In the genomic region with DNA sequence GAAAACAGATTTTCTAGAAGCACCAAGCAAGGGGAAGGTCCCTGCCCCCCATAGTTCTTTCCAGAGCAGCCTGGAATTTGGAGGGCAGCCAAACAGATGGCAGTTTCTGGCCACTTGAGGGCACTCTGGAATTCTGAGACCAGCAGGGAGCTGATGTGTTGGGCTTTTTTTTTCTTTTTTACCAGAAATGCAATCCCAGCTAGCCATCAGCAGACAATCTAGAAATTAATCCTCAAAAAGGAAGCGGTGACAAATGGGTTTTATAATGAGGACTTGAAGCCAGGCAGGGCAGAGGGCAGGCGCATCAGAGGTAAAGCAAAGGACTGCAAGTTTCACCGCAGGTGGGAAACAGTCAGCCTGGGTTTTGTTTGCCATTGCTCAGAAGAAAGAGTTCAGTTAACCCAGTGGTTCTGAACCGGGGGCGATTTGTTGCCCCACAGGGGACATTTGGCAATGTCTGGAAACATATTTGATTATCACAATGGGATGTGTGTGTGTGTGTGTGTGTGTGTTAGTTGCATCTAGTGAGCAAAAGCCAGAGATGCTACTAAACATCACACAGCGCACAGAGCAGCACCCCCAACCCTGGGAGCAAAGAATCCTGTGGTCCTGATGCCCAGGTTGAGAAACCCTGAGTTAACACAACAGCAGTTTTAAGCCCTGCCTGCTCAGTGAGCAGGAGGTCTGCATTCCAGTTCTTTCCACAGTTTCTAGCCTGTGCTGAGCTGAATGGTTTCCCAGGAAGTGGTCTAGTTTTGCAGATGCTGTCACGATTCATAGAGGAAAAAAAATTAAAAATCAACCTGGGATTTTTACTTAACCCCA, we compare ENCODE assay signal across 1 cellular context.
TF ChIP-seq lines count a peak whose summit lies in the region.

No MANE protein-coding gene starts in this region.

TF ChIP-seq in K562, 482 proteins besides CTCF, POLR2A, EP300 and RAD21:
- TF ChIP-seq RCOR1 (IDR thresholded peaks at IDR 0.05; ENCODE audit: borderline replicate concordance in 1 of 2, low read depth in 2 of 2, low read length in 2 of 2) (peak in 1 of 2 experiments; percentile 43; a peak in 1 of 4 replicates), NFIC (IDR thresholded peaks at IDR 0.05) (peak; percentile 98), ZBTB17 (CRISPR knock-in tag; IDR thresholded peaks at IDR 0.05) (no peak), ZNF408 (CRISPR knock-in tag; IDR thresholded peaks at IDR 0.05; ENCODE audit: low read depth) (no peak), MAFF (IDR thresholded peaks at IDR 0.05; ENCODE audit: low read length) (no peak), SMC3 (conservative IDR thresholded peaks at IDR 0.05; ENCODE audit: insufficient read depth, low read depth, low read length) (peak; percentile 59), ZNF384 (IDR thresholded peaks at IDR 0.05; ENCODE audit: low read depth, low read length) (peak; percentile 94), NFIX (CRISPR knock-in tag; IDR thresholded peaks at IDR 0.05; ENCODE audit: low read depth) (peak; percentile 37), SREBF1 (IDR thresholded peaks at IDR 0.05; ENCODE audit: borderline replicate concordance, low read depth, low read length) (no peak), TEAD2 (tag; IDR thresholded peaks at IDR 0.05) (0 out of 2 replicates have a peak, but pooled peaks have one; percentile 42), KLF16 (IDR thresholded peaks at IDR 0.05) (0 out of 2 replicates have a peak, but pooled peaks have one; percentile 6), TCF3 (CRISPR knock-in tag; IDR thresholded peaks at IDR 0.05) (0 out of 2 replicates have a peak, but pooled peaks have one; percentile 14), ILF3 (IDR thresholded peaks at IDR 0.05; ENCODE audit: borderline replicate concordance) (no peak), RB1 (IDR thresholded peaks at IDR 0.05; ENCODE audit: low read depth) (0 out of 2 replicates have a peak, but pooled peaks have one; percentile 11)
- TF ChIP-seq, protein P1, sequence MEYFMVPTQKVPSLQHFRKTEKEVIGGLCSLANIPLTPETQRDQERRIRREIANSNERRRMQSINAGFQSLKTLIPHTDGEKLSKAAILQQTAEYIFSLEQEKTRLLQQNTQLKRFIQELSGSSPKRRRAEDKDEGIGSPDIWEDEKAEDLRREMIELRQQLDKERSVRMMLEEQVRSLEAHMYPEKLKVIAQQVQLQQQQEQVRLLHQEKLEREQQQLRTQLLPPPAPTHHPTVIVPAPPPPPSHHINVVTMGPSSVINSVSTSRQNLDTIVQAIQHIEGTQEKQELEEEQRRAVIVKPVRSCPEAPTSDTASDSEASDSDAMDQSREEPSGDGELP (CRISPR knock-in tag; IDR thresholded peaks at IDR 0.05; ENCODE audit: borderline replicate concordance), result 0 out of 2 replicates have a peak, but pooled peaks have one; percentile 43
- TF ChIP-seq, protein P2, sequence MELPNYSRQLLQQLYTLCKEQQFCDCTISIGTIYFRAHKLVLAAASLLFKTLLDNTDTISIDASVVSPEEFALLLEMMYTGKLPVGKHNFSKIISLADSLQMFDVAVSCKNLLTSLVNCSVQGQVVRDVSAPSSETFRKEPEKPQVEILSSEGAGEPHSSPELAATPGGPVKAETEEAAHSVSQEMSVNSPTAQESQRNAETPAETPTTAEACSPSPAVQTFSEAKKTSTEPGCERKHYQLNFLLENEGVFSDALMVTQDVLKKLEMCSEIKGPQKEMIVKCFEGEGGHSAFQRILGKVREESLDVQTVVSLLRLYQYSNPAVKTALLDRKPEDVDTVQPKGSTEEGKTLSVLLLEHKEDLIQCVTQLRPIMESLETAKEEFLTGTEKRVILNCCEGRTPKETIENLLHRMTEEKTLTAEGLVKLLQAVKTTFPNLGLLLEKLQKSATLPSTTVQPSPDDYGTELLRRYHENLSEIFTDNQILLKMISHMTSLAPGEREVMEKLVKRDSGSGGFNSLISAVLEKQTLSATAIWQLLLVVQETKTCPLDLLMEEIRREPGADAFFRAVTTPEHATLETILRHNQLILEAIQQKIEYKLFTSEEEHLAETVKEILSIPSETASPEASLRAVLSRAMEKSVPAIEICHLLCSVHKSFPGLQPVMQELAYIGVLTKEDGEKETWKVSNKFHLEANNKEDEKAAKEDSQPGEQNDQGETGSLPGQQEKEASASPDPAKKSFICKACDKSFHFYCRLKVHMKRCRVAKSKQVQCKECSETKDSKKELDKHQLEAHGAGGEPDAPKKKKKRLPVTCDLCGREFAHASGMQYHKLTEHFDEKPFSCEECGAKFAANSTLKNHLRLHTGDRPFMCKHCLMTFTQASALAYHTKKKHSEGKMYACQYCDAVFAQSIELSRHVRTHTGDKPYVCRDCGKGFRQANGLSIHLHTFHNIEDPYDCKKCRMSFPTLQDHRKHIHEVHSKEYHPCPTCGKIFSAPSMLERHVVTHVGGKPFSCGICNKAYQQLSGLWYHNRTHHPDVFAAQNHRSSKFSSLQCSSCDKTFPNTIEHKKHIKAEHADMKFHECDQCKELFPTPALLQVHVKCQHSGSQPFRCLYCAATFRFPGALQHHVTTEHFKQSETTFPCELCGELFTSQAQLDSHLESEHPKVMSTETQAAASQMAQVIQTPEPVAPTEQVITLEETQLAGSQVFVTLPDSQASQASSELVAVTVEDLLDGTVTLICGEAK (IDR thresholded peaks at IDR 0.05), result no peak
- TF ChIP-seq, protein P2 (CRISPR knock-in tag; IDR thresholded peaks at IDR 0.05), result no peak
- TF ChIP-seq, protein P3, sequence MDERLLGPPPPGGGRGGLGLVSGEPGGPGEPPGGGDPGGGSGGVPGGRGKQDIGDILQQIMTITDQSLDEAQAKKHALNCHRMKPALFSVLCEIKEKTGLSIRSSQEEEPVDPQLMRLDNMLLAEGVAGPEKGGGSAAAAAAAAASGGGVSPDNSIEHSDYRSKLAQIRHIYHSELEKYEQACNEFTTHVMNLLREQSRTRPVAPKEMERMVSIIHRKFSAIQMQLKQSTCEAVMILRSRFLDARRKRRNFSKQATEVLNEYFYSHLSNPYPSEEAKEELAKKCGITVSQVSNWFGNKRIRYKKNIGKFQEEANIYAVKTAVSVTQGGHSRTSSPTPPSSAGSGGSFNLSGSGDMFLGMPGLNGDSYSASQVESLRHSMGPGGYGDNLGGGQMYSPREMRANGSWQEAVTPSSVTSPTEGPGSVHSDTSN (CRISPR knock-in tag; IDR thresholded peaks at IDR 0.05; ENCODE audit: low read depth), result no peak
- TF ChIP-seq, protein P3 (tag; conservative IDR thresholded peaks at IDR 0.05; ENCODE audit: low read depth), result 0 out of 2 replicates have a peak, but pooled peaks have one; percentile 19
- TF ChIP-seq, protein P4, sequence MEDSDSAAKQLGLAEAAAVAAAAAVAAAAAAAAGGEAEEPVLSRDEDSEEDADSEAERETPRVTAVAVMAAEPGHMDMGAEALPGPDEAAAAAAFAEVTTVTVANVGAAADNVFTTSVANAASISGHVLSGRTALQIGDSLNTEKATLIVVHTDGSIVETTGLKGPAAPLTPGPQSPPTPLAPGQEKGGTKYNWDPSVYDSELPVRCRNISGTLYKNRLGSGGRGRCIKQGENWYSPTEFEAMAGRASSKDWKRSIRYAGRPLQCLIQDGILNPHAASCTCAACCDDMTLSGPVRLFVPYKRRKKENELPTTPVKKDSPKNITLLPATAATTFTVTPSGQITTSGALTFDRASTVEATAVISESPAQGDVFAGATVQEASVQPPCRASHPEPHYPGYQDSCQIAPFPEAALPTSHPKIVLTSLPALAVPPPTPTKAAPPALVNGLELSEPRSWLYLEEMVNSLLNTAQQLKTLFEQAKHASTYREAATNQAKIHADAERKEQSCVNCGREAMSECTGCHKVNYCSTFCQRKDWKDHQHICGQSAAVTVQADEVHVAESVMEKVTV (CRISPR knock-in tag; IDR thresholded peaks at IDR 0.05), result peak; percentile 38; the same call in 1 of the 2 replicates
TF ChIP-seq in K562: peak in this region for 12.
